In genomic region chr1:210418863-210419641, GRCh38 we compare ENCODE assay signal across 1 cellular context.
TF ChIP-seq lines count a peak whose summit lies in the region.

No MANE protein-coding gene starts in this region.

TF ChIP-seq in IMR-90, 13 proteins besides CTCF, POLR2A, EP300 and RAD21:
- TF ChIP-seq NFE2L2 (IDR thresholded peaks at IDR 0.05; ENCODE audit: low read depth, low read length) = no peak
- no peak for TF ChIP-seq FOS (IDR thresholded peaks at IDR 0.05; ENCODE audit: low read depth, low read length)
- no peak for TF ChIP-seq ELK1 (IDR thresholded peaks at IDR 0.05; ENCODE audit: borderline replicate concordance, low read depth, low read length)
- no peak for TF ChIP-seq MXI1 (IDR thresholded peaks at IDR 0.05; ENCODE audit: borderline replicate concordance, low read depth, low read length)
- no peak for TF ChIP-seq MAFK (IDR thresholded peaks at IDR 0.05; ENCODE audit: low read depth, low read length)
- no peak for TF ChIP-seq SMC3 (IDR thresholded peaks at IDR 0.05; ENCODE audit: low read depth, low read length)
- TF ChIP-seq RFX5 (IDR thresholded peaks at IDR 0.05; ENCODE audit: low read depth, low read length) = no peak
- no peak for TF ChIP-seq BHLHE40 (IDR thresholded peaks at IDR 0.05; ENCODE audit: low read depth, low read length)
- TF ChIP-seq CHD1 (IDR thresholded peaks at IDR 0.05; ENCODE audit: low read depth, low read length) = no peak
- TF ChIP-seq MAZ (IDR thresholded peaks at IDR 0.05; ENCODE audit: borderline replicate concordance, low read depth, low read length) = no peak
- TF ChIP-seq USF2 (IDR thresholded peaks at IDR 0.05; ENCODE audit: low read depth, low read length) = no peak
